Comparison of ENCODE assay signal across 8 cellular contexts in genomic region chr3:186614597-186615483, GRCh38. TPM values are rescaled to one million over a fixed set of nuclear protein-coding genes. Genes with fewer than 3 reads are reported as not detected.
DNase-seq lines count a peak whose midpoint lies in the region; ATAC-seq and TF ChIP-seq lines count a peak whose summit lies in the region.

No MANE protein-coding gene starts in this region.

- H3K36me3 ChIP-seq in lower lobe of right lung = no peaks in the 10 kb centered on the region

- intact Hi-C loops in lower lobe of right lung (cut with DNase I) = loop anchor here (10.0 kb wide), 1 partner anchor 210 kb away; no protein-coding TSS in a partner anchor

- no peak overlapping the region for H3K27ac ChIP-seq in lower lobe of right lung

- peak; percentile 24 for DNase-seq in GM12864 (ENCODE audit: low read depth)
- DNase-seq in NCI-H748 (lab: John Stamatoyannopoulos, UW; ENCODE audit: unreplicated experiment) = peak; percentile 52
- DNase-seq in activated CD4-positive, alpha-beta T cell treated with anti-CD3 and anti-CD28 coated beads, Interleukin-2, amount 50 U/mL, for 24 hours (ENCODE audit: low read depth in 1 of 2, low spot score in 1 of 2) = peak; percentile 49 to 76
- DNase-seq in dermis microvascular lymphatic vessel endothelial cell (ENCODE audit: low read depth in 2 of 2) = peak; percentile 35 to 62
- DNase-seq in lower lobe of right lung = peak; percentile 68
- DNase-seq in stimulated activated CD8-positive, alpha-beta memory T cell treated with anti-CD3 and anti-CD28 coated beads, Interleukin-15, amount 100 ng/mL, for 1 hour (ENCODE audit: low read depth) = peak; percentile 66

- no peaks in the 10 kb centered on the region for H3K9me3 ChIP-seq in lower lobe of right lung

- TF ChIP-seq CTCF in GM12864 (IDR thresholded peaks at IDR 0.05; ENCODE audit: low read depth, low read length, missing control alignments) (peak; percentile 96), lower lobe of right lung (IDR thresholded peaks at IDR 0.05) (peak; percentile 97)

- ATAC-seq in HG03439 (IDR thresholded peaks at IDR 0.05; ENCODE audit: unreplicated experiment) = peak; percentile 63
- ATAC-seq in lower lobe of right lung = peak; percentile 72 to 80
- ATAC-seq in HG03342 (IDR thresholded peaks at IDR 0.05; ENCODE audit: unreplicated experiment) = no peak

- H3K4me3 ChIP-seq in GM12864 (ENCODE audit: low read depth, low read length) (no peak overlapping the region), lower lobe of right lung (no peak overlapping the region)

- H3K27me3 ChIP-seq in lower lobe of right lung (ENCODE audit: low read depth) = peaks cover 19% of the 10 kb centered on the region

- H3K4me1 ChIP-seq in lower lobe of right lung = peaks cover 11% of the 10 kb centered on the region

RNA-seq across cellular contexts. Expression of gene AHSG, which starts 2.0 kb away (rescaled TPM):
- total RNA-seq in dermis microvascular lymphatic vessel endothelial cell = under 0.01 TPM in 1 of 2 replicates, not detected in the other
- not detected for total RNA-seq in lower lobe of right lung

RNA-seq across cellular contexts. Expression of gene FETUB, which starts 25.4 kb away (rescaled TPM):
- total RNA-seq in dermis microvascular lymphatic vessel endothelial cell (not detected in 2 replicates), lower lobe of right lung (not detected)

RNA-seq across cellular contexts. Expression of gene DNAJB11, which starts 44.3 kb away (rescaled TPM):
- total RNA-seq in dermis microvascular lymphatic vessel endothelial cell (38.3 and 38.9 TPM in 2 replicates), lower lobe of right lung (37.8 TPM)

RNA-seq across cellular contexts. Expression of gene TBCCD1, which starts 47.7 kb away (rescaled TPM):
- total RNA-seq in dermis microvascular lymphatic vessel endothelial cell (16.2 and 17.4 TPM in 2 replicates), lower lobe of right lung (10.3 TPM)

RNA-seq across cellular contexts. Expression of gene HRG, which starts 51.0 kb away (rescaled TPM):
- total RNA-seq in dermis microvascular lymphatic vessel endothelial cell (not detected in 2 replicates), lower lobe of right lung (not detected)
